16 cellular contexts compared by ENCODE assay signal in the genomic region with DNA sequence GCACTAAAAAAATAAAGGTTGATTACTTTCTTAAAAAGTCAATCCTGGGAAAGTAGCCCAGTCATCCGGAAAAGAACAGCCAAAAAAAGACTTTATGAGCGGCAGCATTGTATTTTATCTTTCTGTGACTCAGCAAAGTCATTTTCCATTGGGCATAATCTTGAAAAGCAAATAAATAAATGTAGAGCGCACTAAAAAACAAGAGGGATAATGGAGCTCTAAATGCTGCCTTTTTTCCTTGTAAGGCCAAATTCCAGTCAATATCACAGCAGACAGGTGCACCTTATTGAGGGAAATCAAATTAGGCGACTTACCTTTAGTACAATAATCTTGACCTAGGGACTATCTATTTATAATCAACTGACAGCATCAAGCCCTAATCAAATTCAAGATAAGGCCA.
DNase-seq lines count a peak whose midpoint lies in the region; ATAC-seq and TF ChIP-seq lines count a peak whose summit lies in the region.
"Had no signal": no experiment of that assay in that cellular context is flagged by ENCODE, and none has a peak within 500 bp of the region (broad histone marks: within the 10 kb centered on the region; RNA-seq: fewer than 3 reads in every experiment).

No MANE protein-coding gene starts in this region.

- ATAC-seq in WTC11, result no peak
- ATAC-seq: GM23338 had no signal

- TF ChIP-seq CTCF in colonic mucosa (IDR thresholded peaks at IDR 0.05), result no peak
- no peak for TF ChIP-seq CTCF in WTC11 (IDR thresholded peaks at IDR 0.05)
- no peak for TF ChIP-seq CTCF in breast epithelium (IDR thresholded peaks at IDR 0.05)

- TF ChIP-seq POLR2A in breast epithelium (IDR thresholded peaks at IDR 0.05), result no peak

- no peaks in the 10 kb centered on the region for H3K4me1 ChIP-seq in colonic mucosa
- H3K4me1 ChIP-seq in breast epithelium, result no peaks in the 10 kb centered on the region
- H3K4me1 ChIP-seq: BLaER1 had no signal

- no peaks in the 10 kb centered on the region for H3K9me3 ChIP-seq in colonic mucosa
- no peaks in the 10 kb centered on the region for H3K9me3 ChIP-seq in breast epithelium
- H3K9me3 ChIP-seq: BLaER1 had no signal

- no peak overlapping the region for H3K27ac Mint-ChIP-seq in WTC11
- H3K27ac Mint-ChIP-seq: CD14-positive monocyte; CD4-positive, alpha-beta memory T cell; GM23338 had no signal

- peak overlapping the region; percentile 45 for H3K27ac ChIP-seq in colonic mucosa
- no peak overlapping the region for H3K27ac ChIP-seq in breast epithelium
- H3K27ac ChIP-seq: 22Rv1, BLaER1 had no signal

- no peaks in the 10 kb centered on the region for H3K9me3 Mint-ChIP-seq in WTC11
- H3K9me3 Mint-ChIP-seq: CD4-positive, alpha-beta memory T cell; GM23338 had no signal

- CTCF ChIA-PET in WTC11 (lab: Charles Lee), result interaction anchor here (1.5 kb wide), 1 partner anchor 208 kb away, joined by 3 read pairs; no protein-coding TSS in a partner anchor

- no peak overlapping the region for H3K4me3 Mint-ChIP-seq in WTC11
- H3K4me3 Mint-ChIP-seq: CD14-positive monocyte; CD4-positive, alpha-beta memory T cell; GM23338 had no signal

- H3K27me3 ChIP-seq in colonic mucosa, result no peaks in the 10 kb centered on the region
- H3K27me3 ChIP-seq in breast epithelium, result no peaks in the 10 kb centered on the region
- H3K27me3 ChIP-seq: BLaER1 had no signal

- no peaks in the 10 kb centered on the region for H3K36me3 Mint-ChIP-seq in WTC11
- H3K36me3 Mint-ChIP-seq: CD14-positive monocyte; CD4-positive, alpha-beta memory T cell had no signal

- H3K27me3 Mint-ChIP-seq in WTC11 (ENCODE audit: low read depth), result no peaks in the 10 kb centered on the region
- H3K27me3 Mint-ChIP-seq: CD4-positive, alpha-beta memory T cell had no signal

- POLR2A ChIA-PET in WTC11 (lab: Charles Lee), result no interaction called here

- H3K4me1 Mint-ChIP-seq in WTC11, result no peaks in the 10 kb centered on the region
- H3K4me1 Mint-ChIP-seq: CD14-positive monocyte, GM23338 had no signal

- DNase-seq in DMS153 (lab: John Stamatoyannopoulos, UW) (peak; percentile 21), DMS153 treated with DMSO at 0.1 percent for 48 hours (lab: John Stamatoyannopoulos, UW; ENCODE audit: unreplicated experiment) (no peak), NCI-H748 (lab: John Stamatoyannopoulos, UW; ENCODE audit: unreplicated experiment) (peak; percentile 73), NCI-H748 treated with DMSO at 0.1 percent for 48 hours (lab: John Stamatoyannopoulos, UW) (no peak), colonic mucosa (no peak), WTC11 (ENCODE audit: low spot score) (no peak), breast epithelium (ENCODE audit: low spot score in 2 of 2) (no peak)
- no peak for DNase-seq in stimulated activated CD4-positive, alpha-beta T cell treated with anti-CD3 and anti-CD28 coated beads, Interleukin-4, amount 100 ng/mL, for 1 hour
- DNase-seq: Calu3; CD4-positive, alpha-beta memory T cell; GF-D8; HCEC 1CT had no signal

- H3K36me3 ChIP-seq in colonic mucosa (no peaks in the 10 kb centered on the region), breast epithelium (no peaks in the 10 kb centered on the region)
- H3K36me3 ChIP-seq: BLaER1 had no signal

- no peak overlapping the region for H3K4me3 ChIP-seq in colonic mucosa
- no peak overlapping the region for H3K4me3 ChIP-seq in breast epithelium
- H3K4me3 ChIP-seq: BLaER1, GM23338 had no signal

- intact Hi-C loops in colonic mucosa (cut with DNase I) (no loop called here), breast epithelium (cut with DNase I; ENCODE audit: low total_unique reads) (loop anchor here (10.0 kb wide), 1 partner anchor 1841 kb away; no protein-coding TSS in a partner anchor)

- H3K9ac ChIP-seq in colonic mucosa (ENCODE audit: low read depth in 2 of 2, low read length in 2 of 2), result no peak overlapping the region
- H3K9ac ChIP-seq: BLaER1 had no signal

TF ChIP-seq in WTC11, 78 proteins besides CTCF, POLR2A, EP300 and RAD21 (continues in another document):
- TF ChIP-seq OVOL2 (CRISPR knock-in tag; IDR thresholded peaks at IDR 0.05; ENCODE audit: borderline replicate concordance), result no peak
- no peak for TF ChIP-seq NFE2L1 (CRISPR knock-in tag; IDR thresholded peaks at IDR 0.05)
- no peak for TF ChIP-seq RELA (CRISPR knock-in tag; IDR thresholded peaks at IDR 0.05; ENCODE audit: borderline replicate concordance)
- TF ChIP-seq GABPB1 (CRISPR knock-in tag; IDR thresholded peaks at IDR 0.05), result no peak
- TF ChIP-seq FOXK1 (CRISPR knock-in tag; IDR thresholded peaks at IDR 0.05), result no peak
- TF ChIP-seq, protein P1, sequence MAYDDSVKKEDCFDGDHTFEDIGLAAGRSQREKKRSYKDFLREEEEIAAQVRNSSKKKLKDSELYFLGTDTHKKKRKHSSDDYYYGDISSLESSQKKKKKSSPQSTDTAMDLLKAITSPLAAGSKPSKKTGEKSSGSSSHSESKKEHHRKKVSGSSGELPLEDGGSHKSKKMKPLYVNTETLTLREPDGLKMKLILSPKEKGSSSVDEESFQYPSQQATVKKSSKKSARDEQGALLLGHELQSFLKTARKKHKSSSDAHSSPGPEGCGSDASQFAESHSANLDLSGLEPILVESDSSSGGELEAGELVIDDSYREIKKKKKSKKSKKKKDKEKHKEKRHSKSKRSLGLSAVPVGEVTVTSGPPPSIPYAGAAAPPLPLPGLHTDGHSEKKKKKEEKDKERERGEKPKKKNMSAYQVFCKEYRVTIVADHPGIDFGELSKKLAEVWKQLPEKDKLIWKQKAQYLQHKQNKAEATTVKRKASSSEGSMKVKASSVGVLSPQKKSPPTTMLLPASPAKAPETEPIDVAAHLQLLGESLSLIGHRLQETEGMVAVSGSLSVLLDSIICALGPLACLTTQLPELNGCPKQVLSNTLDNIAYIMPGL (CRISPR knock-in tag; IDR thresholded peaks at IDR 0.05), result no peak
- TF ChIP-seq TEAD4 (CRISPR knock-in tag; IDR thresholded peaks at IDR 0.05), result no peak
- TF ChIP-seq, protein P2, sequence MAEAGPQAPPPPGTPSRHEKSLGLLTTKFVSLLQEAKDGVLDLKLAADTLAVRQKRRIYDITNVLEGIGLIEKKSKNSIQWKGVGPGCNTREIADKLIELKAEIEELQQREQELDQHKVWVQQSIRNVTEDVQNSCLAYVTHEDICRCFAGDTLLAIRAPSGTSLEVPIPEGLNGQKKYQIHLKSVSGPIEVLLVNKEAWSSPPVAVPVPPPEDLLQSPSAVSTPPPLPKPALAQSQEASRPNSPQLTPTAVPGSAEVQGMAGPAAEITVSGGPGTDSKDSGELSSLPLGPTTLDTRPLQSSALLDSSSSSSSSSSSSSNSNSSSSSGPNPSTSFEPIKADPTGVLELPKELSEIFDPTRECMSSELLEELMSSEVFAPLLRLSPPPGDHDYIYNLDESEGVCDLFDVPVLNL (CRISPR knock-in tag; IDR thresholded peaks at IDR 0.05; ENCODE audit: borderline replicate concordance, low read depth), result no peak
- TF ChIP-seq, protein P3, sequence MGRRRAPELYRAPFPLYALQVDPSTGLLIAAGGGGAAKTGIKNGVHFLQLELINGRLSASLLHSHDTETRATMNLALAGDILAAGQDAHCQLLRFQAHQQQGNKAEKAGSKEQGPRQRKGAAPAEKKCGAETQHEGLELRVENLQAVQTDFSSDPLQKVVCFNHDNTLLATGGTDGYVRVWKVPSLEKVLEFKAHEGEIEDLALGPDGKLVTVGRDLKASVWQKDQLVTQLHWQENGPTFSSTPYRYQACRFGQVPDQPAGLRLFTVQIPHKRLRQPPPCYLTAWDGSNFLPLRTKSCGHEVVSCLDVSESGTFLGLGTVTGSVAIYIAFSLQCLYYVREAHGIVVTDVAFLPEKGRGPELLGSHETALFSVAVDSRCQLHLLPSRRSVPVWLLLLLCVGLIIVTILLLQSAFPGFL (CRISPR knock-in tag; IDR thresholded peaks at IDR 0.05; ENCODE audit: borderline replicate concordance), result no peak
- no peak for TF ChIP-seq CREB1 (CRISPR knock-in tag; IDR thresholded peaks at IDR 0.05)
- TF ChIP-seq NR3C1 (CRISPR knock-in tag; conservative IDR thresholded peaks at IDR 0.05; ENCODE audit: low read depth), result no peak
- no peak for TF ChIP-seq ZNF423 (CRISPR knock-in tag; IDR thresholded peaks at IDR 0.05)
- no peak for TF ChIP-seq ZNF121 (CRISPR knock-in tag; IDR thresholded peaks at IDR 0.05)
- TF ChIP-seq, protein P4, sequence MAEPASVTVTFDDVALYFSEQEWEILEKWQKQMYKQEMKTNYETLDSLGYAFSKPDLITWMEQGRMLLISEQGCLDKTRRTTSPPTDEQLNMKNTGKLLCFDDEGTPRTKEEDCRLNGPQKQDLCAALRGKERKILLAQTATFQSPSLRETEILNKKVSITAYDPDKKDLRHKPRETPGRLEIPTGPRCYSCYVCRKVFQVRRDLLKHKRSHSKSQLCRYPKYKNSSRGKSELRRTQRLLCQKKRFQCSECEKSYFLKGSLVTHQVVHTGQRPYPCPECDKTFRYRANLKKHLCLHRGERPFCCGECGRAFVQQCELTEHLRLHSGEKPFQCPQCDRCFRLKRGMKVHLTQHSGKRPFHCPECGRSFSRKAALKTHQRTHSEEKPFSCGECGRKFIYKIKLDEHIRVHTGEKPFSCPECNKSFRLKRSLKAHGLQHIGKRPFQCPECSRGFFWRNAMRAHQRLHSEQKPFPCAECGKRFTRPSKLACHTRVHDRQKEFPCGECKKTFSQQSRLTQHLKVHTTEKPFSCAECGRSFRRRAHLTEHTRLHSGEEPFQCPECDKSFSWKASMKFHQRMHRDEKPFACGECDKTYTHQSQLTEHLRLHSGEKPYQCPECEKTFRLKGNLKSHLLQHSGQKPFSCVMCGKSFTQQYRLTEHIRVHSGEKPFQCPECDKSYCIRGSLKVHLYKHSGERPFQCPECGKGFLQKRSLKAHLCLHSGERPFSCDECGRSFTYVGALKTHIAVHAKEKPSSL (CRISPR knock-in tag; conservative IDR thresholded peaks at IDR 0.05), result no peak
- no peak for TF ChIP-seq FOXP1 (CRISPR knock-in tag; IDR thresholded peaks at IDR 0.05; ENCODE audit: borderline replicate concordance)
- TF ChIP-seq, protein P5, sequence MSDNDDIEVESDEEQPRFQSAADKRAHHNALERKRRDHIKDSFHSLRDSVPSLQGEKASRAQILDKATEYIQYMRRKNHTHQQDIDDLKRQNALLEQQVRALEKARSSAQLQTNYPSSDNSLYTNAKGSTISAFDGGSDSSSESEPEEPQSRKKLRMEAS (CRISPR knock-in tag; IDR thresholded peaks at IDR 0.05), result no peak
- no peak for TF ChIP-seq MXD4 (CRISPR knock-in tag; IDR thresholded peaks at IDR 0.05; ENCODE audit: borderline replicate concordance)

Comparison
In these comparisons a context has a peak if more than half of its experiments do, and no peak if none do; other contexts are left out.
1. DNase-seq: peak in DMS153 (single experiment) and NCI-H748 (single experiment); none in DMS153 treated with DMSO at 0.1 percent for 48 hours (single experiment), NCI-H748 treated with DMSO at 0.1 percent for 48 hours (single experiment), colonic mucosa (single experiment), WTC11 (single experiment), stimulated activated CD4-positive, alpha-beta T cell treated with anti-CD3 and anti-CD28 coated beads, Interleukin-4, amount 100 ng/mL, for 1 hour (single experiment) and breast epithelium (0 of 2).